In genomic region chr1:85328713-85329376, GRCh38 we compare ENCODE assay signal across 10 cellular contexts. TPM values are rescaled to one million over a fixed set of nuclear protein-coding genes. Genes with fewer than 3 reads are reported as not detected.
DNase-seq lines count a peak whose midpoint lies in the region; ATAC-seq and TF ChIP-seq lines count a peak whose summit lies in the region.
"Had no signal": no experiment of that assay in that cellular context is flagged by ENCODE, and none has a peak within 500 bp of the region (broad histone marks: within the 10 kb centered on the region; RNA-seq: fewer than 3 reads in every experiment).

No MANE protein-coding gene starts in this region.

- H3K27ac ChIP-seq in HEK293 (ENCODE audit: extremely low read depth, low read depth, low read length) (no peak overlapping the region), ascending aorta (peak overlapping the region; percentile 75 to 84), stomach (peak overlapping the region in 3 of 5 donors; percentile 34 to 63 (median 41))
- H3K27ac ChIP-seq: neutrophil had no signal

- H3K4me1 ChIP-seq in HEK293 (ENCODE audit: control insufficient read depth, insufficient read depth, low read length) (no peaks in the 10 kb centered on the region), ascending aorta (peaks cover 11 to 33% of the 10 kb centered on the region in 2 donors), stomach (peaks cover 12 to 33% (median 20%) of the 10 kb centered on the region in 4 donors)

- intact Hi-C loops in ascending aorta (cut with DNase I) = loop anchor here (1.0 to 5.0 kb wide), 2 partner anchors 15 to 133 kb away; no protein-coding TSS in a partner anchor
- intact Hi-C loops in stomach (cut with DNase I; ENCODE audit: low total_unique reads) = no loop called here

- no peak for TF ChIP-seq EP300 in stomach (IDR thresholded peaks at IDR 0.05)

- TF ChIP-seq CTCF in HEK293 (tag by site-specific recombination; IDR thresholded peaks at IDR 0.05) (no peak), ascending aorta (IDR thresholded peaks at IDR 0.05) (no peak), stomach (IDR thresholded peaks at IDR 0.05) (no peak)

- CTCF ChIA-PET in HEK293 (lab: Yijun Ruan, JAX) = interaction anchor here (1.0 to 3.0 kb wide), 3 partner anchors 11 to 20 kb away, joined by 3 to 18 read pairs (median 13); no protein-coding TSS in a partner anchor

- no peaks in the 10 kb centered on the region; a peak in 1 of 3 replicates for H3K36me3 ChIP-seq in HEK293 (ENCODE audit: control insufficient read depth in 2 of 2, insufficient read depth in 1 of 2, low read length in 2 of 2)
- H3K36me3 ChIP-seq in ascending aorta = no peaks in the 10 kb centered on the region
- H3K36me3 ChIP-seq in stomach = no peaks in the 10 kb centered on the region
- H3K36me3 ChIP-seq: neutrophil had no signal

- H3K27me3 ChIP-seq in ascending aorta = no peaks in the 10 kb centered on the region
- no peaks in the 10 kb centered on the region for H3K27me3 ChIP-seq in stomach
- H3K27me3 ChIP-seq: neutrophil had no signal

- no peak for ATAC-seq in GM21825 (IDR thresholded peaks at IDR 0.05; ENCODE audit: unreplicated experiment)
- ATAC-seq: activated naive CD4-positive, alpha-beta T cell treated with anti-CD3 and anti-CD28 coated beads, Interleukin-2, amount 50 U/mL, for 72 hours had no signal

- no peak for TF ChIP-seq POLR2A in stomach (IDR thresholded peaks at IDR 0.05)

- 35 to 52% (median 42%) methylated on average over 3 of the region's 3 CpGs for WGBS in stomach, 5 donors

- H3K4me3 ChIP-seq in HEK293 (ENCODE audit: low read depth, low read length) (no peak overlapping the region), ascending aorta (no peak overlapping the region), stomach (no peak overlapping the region)

- H3K9me3 ChIP-seq in HEK293 (ENCODE audit: control insufficient read depth, insufficient read depth, low read depth, low read length) (no peaks in the 10 kb centered on the region), ascending aorta (peaks cover 5 to 8% of the 10 kb centered on the region in 2 donors), stomach (no peaks in the 10 kb centered on the region)
- H3K9me3 ChIP-seq: neutrophil had no signal

- DNase-seq in ascending aorta (ENCODE audit: low spot score in 2 of 2) (peak in 1 of 2 donors; percentile 80), iPS-NIHi11 (ENCODE audit: low spot score) (peak; percentile 69), stomach (no peak), cortex of kidney (lab: John Stamatoyannopoulos, UW) (no peak), inferior parietal cortex (ENCODE audit: extremely low spot score) (no peak), nucleus accumbens (lab: John Stamatoyannopoulos, UW) (no peak)

- POLR2A ChIA-PET in HEK293 (lab: Yijun Ruan, JAX) = interaction anchor here (2.0 kb wide), 1 partner anchor 252 kb away, joined by 8 read pairs; the partner anchor contains the start of gene CCN1

TF ChIP-seq in HEK293, 187 proteins besides CTCF, POLR2A, EP300 and RAD21 (continues in another document):
- no peak for TF ChIP-seq ZNF112 (tag by site-specific recombination; IDR thresholded peaks at IDR 0.05)
- no peak for TF ChIP-seq ZBTB48 (tag by site-specific recombination; IDR thresholded peaks at IDR 0.05)
- no peak for TF ChIP-seq ZNF747 (tag by site-specific recombination; IDR thresholded peaks at IDR 0.05)
- TF ChIP-seq HOXD13 (CRISPR knock-in tag; IDR thresholded peaks at IDR 0.05; ENCODE audit: borderline replicate concordance) = no peak
- no peak for TF ChIP-seq MEIS1 (CRISPR knock-in tag; IDR thresholded peaks at IDR 0.05; ENCODE audit: borderline replicate concordance)
- 0 out of 2 replicates have a peak, but pooled peaks have one; percentile 33 for TF ChIP-seq ZNF184 (tag by site-specific recombination; IDR thresholded peaks at IDR 0.05)
- no peak for TF ChIP-seq OSR2 (tag by site-specific recombination; IDR thresholded peaks at IDR 0.05)
- TF ChIP-seq ZNF24 (tag by site-specific recombination; IDR thresholded peaks at IDR 0.05) = no peak
- no peak for TF ChIP-seq RBAK (tag by site-specific recombination; IDR thresholded peaks at IDR 0.05)
- no peak for TF ChIP-seq ZNF169 (tag by site-specific recombination; IDR thresholded peaks at IDR 0.05)
- no peak for TF ChIP-seq ZNF174 (tag by site-specific recombination; IDR thresholded peaks at IDR 0.05)
- TF ChIP-seq ZNF140 (tag by site-specific recombination; IDR thresholded peaks at IDR 0.05) = no peak
- no peak for TF ChIP-seq SETDB1 (IDR thresholded peaks at IDR 0.05; ENCODE audit: insufficient read length, low read length)
- no peak for TF ChIP-seq ZNF292 (tag by site-specific recombination; IDR thresholded peaks at IDR 0.05; ENCODE audit: borderline replicate concordance, low read depth)
- TF ChIP-seq ZNF138 (tag by site-specific recombination; IDR thresholded peaks at IDR 0.05; ENCODE audit: borderline replicate concordance) = no peak
- TF ChIP-seq ZNF221 (tag by site-specific recombination; IDR thresholded peaks at IDR 0.05; ENCODE audit: borderline replicate concordance) = no peak
- no peak for TF ChIP-seq GLIS1 (tag by site-specific recombination; IDR thresholded peaks at IDR 0.05)
- TF ChIP-seq ZNF433 (tag by site-specific recombination; IDR thresholded peaks at IDR 0.05; ENCODE audit: low read depth) = no peak
- TF ChIP-seq SP3 (tag by site-specific recombination; IDR thresholded peaks at IDR 0.05) = no peak
- TF ChIP-seq PRDM1 (tag by site-specific recombination; IDR thresholded peaks at IDR 0.05) = peak; percentile 59
- peak; percentile 52 for TF ChIP-seq PRDM10 (tag by site-specific recombination; IDR thresholded peaks at IDR 0.05)
- TF ChIP-seq SP7 (tag by site-specific recombination; IDR thresholded peaks at IDR 0.05) = peak; percentile 59; the same call in 1 of the 2 replicates
- TF ChIP-seq ZNF677 (tag by site-specific recombination; IDR thresholded peaks at IDR 0.05) = no peak
- TF ChIP-seq HIC1 (tag by site-specific recombination; IDR thresholded peaks at IDR 0.05) = peak; percentile 71
- no peak for TF ChIP-seq ZNF521 (tag by site-specific recombination; IDR thresholded peaks at IDR 0.05)
- TF ChIP-seq ZNF211 (tag by site-specific recombination; IDR thresholded peaks at IDR 0.05; ENCODE audit: low read depth) = no peak
- TF ChIP-seq ZNF629 (tag by site-specific recombination; IDR thresholded peaks at IDR 0.05) = peak; percentile 60
- no peak for TF ChIP-seq KLF8 (tag by site-specific recombination; IDR thresholded peaks at IDR 0.05)
- TF ChIP-seq ZNF366 (tag by site-specific recombination; conservative IDR thresholded peaks at IDR 0.05) = 0 out of 2 replicates have a peak, but pooled peaks have one; percentile 22
- TF ChIP-seq ZNF768 (tag by site-specific recombination; IDR thresholded peaks at IDR 0.05) = no peak

RNA-seq across cellular contexts. Expression of gene BCL10, which starts 52.4 kb away (rescaled TPM):
- 3.7 TPM for total RNA-seq in ascending aorta
- 10 to 100 TPM in 4 of 5 donors, 1 to 10 TPM in 1; 6.1 to 42.7 (median 38.5) TPM for total RNA-seq in stomach
- polyA plus RNA-seq in stomach = 10 to 100 TPM in 1 of 3 donors, 1 to 10 TPM in 2; 8.1 to 23.4 (median 9.9) TPM
